In genomic region chr14:83827383-83827782, GRCh38 we compare ENCODE assay signal across 12 cellular contexts.
DNase-seq lines count a peak whose midpoint lies in the region; ATAC-seq lines count a peak whose summit lies in the region.
"Had no signal": no experiment of that assay in that cellular context is flagged by ENCODE, and none has a peak within 500 bp of the region (broad histone marks: within the 10 kb centered on the region; RNA-seq: fewer than 3 reads in every experiment).

No MANE protein-coding gene starts in this region.

- no peaks in the 10 kb centered on the region for H3K36me3 ChIP-seq in MG63
- H3K36me3 ChIP-seq: BLaER1 had no signal

- peak; percentile 2 for DNase-seq in MG63
- peak; percentile 40 for DNase-seq in amniotic epithelial cell (ENCODE audit: low read depth)
- DNase-seq in kidney tubule cell (ENCODE audit: low spot score): peak; percentile 9
- DNase-seq in activated CD4-positive, alpha-beta T cell treated with anti-CD3 and anti-CD28 coated beads, Interleukin-2, amount 50 U/mL, for 4 hours: no peak
- no peak for DNase-seq in activated CD4-positive, alpha-beta T cell treated with anti-CD3 and anti-CD28 coated beads, Interleukin-2, amount 50 U/mL, for 48 hours
- no peak for DNase-seq in mesenteric fat pad (ENCODE audit: low spot score)
- DNase-seq: DMS 273 treated with DMSO at 0.1 percent for 48 hours, NCI-H187, NCI-H2171, NCI-H524 treated with DMSO at 0.1 percent for 48 hours had no signal

- H3K27me3 ChIP-seq in MG63: no peaks in the 10 kb centered on the region
- H3K27me3 ChIP-seq: BLaER1 had no signal

- no peaks in the 10 kb centered on the region for H3K9me3 ChIP-seq in MG63
- H3K9me3 ChIP-seq: BLaER1 had no signal

- no peak for ATAC-seq in GM18517 (IDR thresholded peaks at IDR 0.05; ENCODE audit: unreplicated experiment)

- no peak overlapping the region for H3K4me3 ChIP-seq in MG63
- H3K4me3 ChIP-seq: BLaER1 had no signal

Comparison
In these comparisons a context has a peak if more than half of its experiments do, and no peak if none do; other contexts are left out.
1. DNase-seq: peak in MG63 (single experiment), amniotic epithelial cell (single experiment) and kidney tubule cell (single experiment); none in activated CD4-positive, alpha-beta T cell treated with anti-CD3 and anti-CD28 coated beads, Interleukin-2, amount 50 U/mL, for 4 hours (0 of 2), activated CD4-positive, alpha-beta T cell treated with anti-CD3 and anti-CD28 coated beads, Interleukin-2, amount 50 U/mL, for 48 hours (0 of 2) and mesenteric fat pad (single experiment).